20 cellular contexts compared by ENCODE assay signal in the genomic region with DNA sequence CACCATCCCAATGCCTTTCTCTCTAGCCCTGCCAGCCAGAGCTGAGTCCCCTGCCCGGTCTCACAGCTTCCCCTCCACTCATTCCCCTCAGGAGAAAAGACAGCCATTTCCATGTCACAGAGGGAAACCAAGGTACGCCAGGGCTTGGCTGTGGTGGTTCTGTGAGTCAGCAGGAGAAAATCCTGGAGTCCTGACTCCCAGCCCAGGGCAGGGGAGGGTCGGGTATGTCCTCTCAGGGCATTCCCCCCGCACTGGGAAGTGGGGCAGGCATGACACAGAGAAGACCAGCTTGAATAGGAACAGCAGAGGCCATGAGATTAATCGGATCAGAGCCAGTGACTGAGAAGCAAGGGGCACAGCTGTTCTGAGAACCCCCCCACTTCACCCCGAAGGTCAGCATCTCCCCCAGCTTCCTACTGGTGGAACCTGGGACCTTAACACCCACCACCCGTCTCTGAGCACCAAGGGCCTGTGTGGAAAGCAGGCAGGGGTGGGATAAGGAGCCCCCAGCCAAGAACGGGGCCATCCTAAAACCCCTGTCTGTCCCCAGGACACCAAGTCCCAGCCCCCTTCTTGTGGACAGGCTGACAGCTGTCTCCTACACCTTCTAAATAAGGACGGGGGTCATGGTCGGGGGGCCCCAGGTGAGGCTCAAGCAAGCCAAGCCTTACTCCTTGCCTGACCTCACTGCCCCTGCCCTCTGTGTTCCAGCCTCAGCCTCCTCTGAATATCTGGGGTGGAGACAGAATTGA. TPM values are rescaled to one million over a fixed set of nuclear protein-coding genes. Genes with fewer than 3 reads are reported as not detected.
A peak's percentile ranks its signal among the peaks of the same experiment; 100 is the strongest.
DNase-seq lines count a peak whose midpoint lies in the region; ATAC-seq, FAIRE-seq and TF ChIP-seq lines count a peak whose summit lies in the region.
"Had no signal": no experiment of that assay in that cellular context is flagged by ENCODE, and none has a peak within 500 bp of the region (broad histone marks: within the 10 kb centered on the region; RNA-seq: fewer than 3 reads in every experiment).

No MANE protein-coding gene starts in this region.

- FAIRE-seq in GM12878 (lab: Jason Lieb, UNC) = no peak
- FAIRE-seq: islet of Langerhans had no signal

- H3K4me1 ChIP-seq in SK-N-SH (ENCODE audit: control insufficient read depth in 1 of 2, insufficient read depth in 2 of 2, low read depth in 1 of 2, low read length in 1 of 2) (peaks cover 0 to 11% of the 10 kb centered on the region in 2 experiments; a peak in 1 of 4 replicates), GM12878 (ENCODE audit: control insufficient read depth, insufficient read depth, low read length) (no peaks in the 10 kb centered on the region), gastrocnemius medialis (peaks cover 18 to 38% of the 10 kb centered on the region in 2 donors), upper lobe of right lung (peaks cover 14% of the 10 kb centered on the region)

- H4K20me1 ChIP-seq in SK-N-SH (ENCODE audit: insufficient read depth) = no peaks in the 10 kb centered on the region
- H4K20me1 ChIP-seq in GM12878 (ENCODE audit: control insufficient read depth, insufficient read depth) = no peaks in the 10 kb centered on the region

- intact Hi-C loops in GM12878 (cut with micrococcal nuclease; ENCODE audit: unreplicated experiment) = no loop called here
- intact Hi-C loops in gastrocnemius medialis (cut with DNase I; ENCODE audit: low total_unique reads) = no loop called here
- intact Hi-C loops in upper lobe of right lung (cut with DNase I) = no loop called here

- no peaks in the 10 kb centered on the region for H3K9me2 ChIP-seq in SK-N-SH

- SMC1A ChIA-PET in GM12878 (lab: Charles Lee; ENCODE audit: uncharacterized antibody, unreplicated experiment) = interaction anchor here (1.5 kb wide), 1 partner anchor 22 kb away, joined by 3 read pairs; no protein-coding TSS in a partner anchor

- peak overlapping the region; percentile 55; the same call in 1 of the 2 replicates for H3K4me2 ChIP-seq in SK-N-SH
- H3K4me2 ChIP-seq in GM12878 (ENCODE audit: control insufficient read depth, insufficient read depth) = no peak overlapping the region
- H3K4me2 ChIP-seq: KMS-11 had no signal

- no TSS peak for BruUV-seq in GM12878 (replicated peaks; lab: Mats Ljungman, UMichigan)

- RAD21 ChIA-PET in GM12878 (lab: Charles Lee; ENCODE audit: unreplicated experiment) = no interaction called here

- WGBS in SK-N-SH (ENCODE audit: low lambda C conversion rate) = 82% methylated on average over 9 of the region's 10 CpGs
- WGBS in GM12878 (ENCODE audit: insufficient coverage, insufficient replicate concordance, low lambda C conversion rate, missing lambda C conversion rate) = 15% methylated on average over 10 of the region's 10 CpGs

- no peak overlapping the region for H3K27ac ChIP-seq in SK-N-SH (ENCODE audit: low read depth in 2 of 2, low read length in 1 of 2)
- no peak overlapping the region for H3K27ac ChIP-seq in GM12878 (ENCODE audit: control insufficient read depth, insufficient read depth)
- H3K27ac ChIP-seq in gastrocnemius medialis = peak overlapping the region; percentile 87 to 97 (median 95)
- H3K27ac ChIP-seq in upper lobe of right lung = no peak overlapping the region
- H3K27ac ChIP-seq: 22Rv1, KMS-11, sigmoid colon had no signal

- H3K79me2 ChIP-seq in SK-N-SH (ENCODE audit: insufficient read depth) (no peaks in the 10 kb centered on the region), GM12878 (ENCODE audit: control insufficient read depth, insufficient read depth, low read length) (no peaks in the 10 kb centered on the region)

- no peak for ATAC-seq in SK-N-SH treated with all-trans-retinoic acid at 6 μM for 48 hours
- ATAC-seq in GM12878 = no peak
- no peak for ATAC-seq in gastrocnemius medialis
- ATAC-seq in HG02588 (IDR thresholded peaks at IDR 0.05; ENCODE audit: unreplicated experiment) = no peak
- ATAC-seq in upper lobe of right lung = no peak

- no peaks in the 10 kb centered on the region for H3F3A ChIP-seq in SK-N-SH (replicated peaks; ENCODE audit: insufficient read depth)

- in situ Hi-C loops in GM12878 (cut with MboI) (no loop called here), gastrocnemius medialis (cut with MboI; ENCODE audit: low sequenced_read_pairs in 4 of 4) (no loop called here)

- H3K4me3 ChIP-seq in SK-N-SH (ENCODE audit: low read depth in 2 of 2, low read length in 1 of 2) (no peak overlapping the region), GM12878 (no peak overlapping the region), gastrocnemius medialis (no peak overlapping the region), upper lobe of right lung (no peak overlapping the region)

- CTCF ChIA-PET in SK-N-SH (lab: Yijun Ruan, JAX) = interaction anchor here (0.8 to 61.6 kb wide), 13 partner anchors 8 to 665 kb away, joined by 3 to 1375 read pairs (median 4); a partner anchor contains a TSS
- CTCF ChIA-PET in GM12878 (lab: Yijun Ruan, JAX) = interaction anchor here (0.9 to 1.6 kb wide), 5 partner anchors 8 to 42 kb away, joined by 3 to 4 read pairs (median 4); a partner anchor contains a TSS

- TF ChIP-seq CTCF in SK-N-SH (IDR thresholded peaks at IDR 0.05) = no peak
- no peak for TF ChIP-seq CTCF in GM12878 (IDR thresholded peaks at IDR 0.05 in 2 of 3, conservative IDR thresholded peaks at IDR 0.05 in 1 of 3; ENCODE audit: control insufficient read depth in 2 of 3, extremely low read depth in 1 of 3, insufficient read depth in 1 of 3, low read depth in 3 of 3, low read length in 3 of 3)
- TF ChIP-seq CTCF in gastrocnemius medialis (IDR thresholded peaks at IDR 0.05 in 4 of 5, conservative IDR thresholded peaks at IDR 0.05 in 1 of 5) = no peak
- TF ChIP-seq CTCF in upper lobe of right lung (IDR thresholded peaks at IDR 0.05) = no peak

- DNase-seq in SK-N-SH (no peak), GM12878 (ENCODE audit: low read depth, low spot score) (no peak), myocyte (ENCODE audit: low read depth) (peak; percentile 68), gastrocnemius medialis (no peak), NCI-H2196 treated with DMSO at 0.1 percent for 48 hours (lab: John Stamatoyannopoulos, UW; ENCODE audit: unreplicated experiment) (no peak), upper lobe of right lung (no peak)
- DNase-seq: COR-L47, EL, mesenchymal stem cell, NCI-H2029 treated with DMSO at 0.1 percent for 48 hours, NCI-H446 treated with DMSO at 0.1 percent for 48 hours, Right ventricle myocardium superior, sigmoid colon had no signal

- POLR2A ChIA-PET in SK-N-SH (lab: Yijun Ruan, JAX) = interaction anchor here (1.3 kb wide), 1 partner anchor 8 kb away, joined by 4 read pairs; no protein-coding TSS in a partner anchor
- POLR2A ChIA-PET in GM12878 (lab: Charles Lee) = no interaction called here

- H3K9me3 ChIP-seq in SK-N-SH (no peaks in the 10 kb centered on the region), GM12878 (replicated peaks; ENCODE audit: control insufficient read depth, insufficient read depth, low read length) (no peaks in the 10 kb centered on the region), gastrocnemius medialis (no peaks in the 10 kb centered on the region), upper lobe of right lung (no peaks in the 10 kb centered on the region)
- H3K9me3 ChIP-seq: sigmoid colon had no signal

- H3K27me3 ChIP-seq in SK-N-SH (ENCODE audit: insufficient read depth) = peaks cover 34% of the 10 kb centered on the region
- H3K27me3 ChIP-seq in GM12878 (replicated peaks in 1 of 2; ENCODE audit: control insufficient read depth in 2 of 2, insufficient read depth in 2 of 2, low read length in 1 of 2) = peaks cover 18 to 24% of the 10 kb centered on the region in 2 experiments
- H3K27me3 ChIP-seq in gastrocnemius medialis = no peaks in the 10 kb centered on the region
- H3K27me3 ChIP-seq in upper lobe of right lung = peaks cover 34% of the 10 kb centered on the region

- H3K9ac ChIP-seq in SK-N-SH (no peak overlapping the region), GM12878 (ENCODE audit: control insufficient read depth, insufficient read depth, low read length) (no peak overlapping the region)
- H3K9ac ChIP-seq: KMS-11 had no signal

- no peaks in the 10 kb centered on the region for H3K36me3 ChIP-seq in SK-N-SH (replicated peaks in 1 of 2; ENCODE audit: control insufficient read depth in 1 of 2, insufficient read depth in 2 of 2, low read length in 1 of 2)
- no peaks in the 10 kb centered on the region for H3K36me3 ChIP-seq in GM12878 (ENCODE audit: control insufficient read depth in 2 of 2, insufficient read depth in 2 of 2, low read length in 1 of 2)
- no peaks in the 10 kb centered on the region for H3K36me3 ChIP-seq in gastrocnemius medialis
- H3K36me3 ChIP-seq in upper lobe of right lung = no peaks in the 10 kb centered on the region
- H3K36me3 ChIP-seq: sigmoid colon had no signal

- H2AFZ ChIP-seq in SK-N-SH (ENCODE audit: low read depth) (no peak overlapping the region), GM12878 (ENCODE audit: control insufficient read depth, low read depth, low read length) (no peak overlapping the region)

- TF ChIP-seq RAD21 in SK-N-SH (IDR thresholded peaks at IDR 0.05; ENCODE audit: low read length) (no peak), GM12878 (IDR thresholded peaks at IDR 0.05; ENCODE audit: insufficient read depth, low read depth, low read length) (no peak)

- TF ChIP-seq POLR2A in GM12878 (IDR thresholded peaks at IDR 0.05; ENCODE audit: low read depth, low read length) = no peak
- TF ChIP-seq POLR2A in gastrocnemius medialis (IDR thresholded peaks at IDR 0.05) = no peak

- TF ChIP-seq EP300 in SK-N-SH (IDR thresholded peaks at IDR 0.05; ENCODE audit: borderline replicate concordance in 1 of 2, low read depth in 1 of 2, low read length in 1 of 2) (no peak), GM12878 (IDR thresholded peaks at IDR 0.05; ENCODE audit: borderline replicate concordance in 1 of 2, control insufficient read depth in 1 of 2, low read depth in 2 of 2, low read length in 2 of 2) (no peak)

RNA-seq across cellular contexts. Expression of a gene that starts 0.8 kb away (rescaled TPM):
- 0.84 and 0.89 TPM in 2 replicates for polyA plus RNA-seq in SK-N-SH (2012; rRNA removed)
- 0.15 and 0.29 TPM in 2 replicates for polyA plus RNA-seq in SK-N-SH (2012; cell fraction: cytosol; rRNA removed)
- 1.6 and 2.0 TPM in 2 replicates for polyA plus RNA-seq in SK-N-SH (2012; cell fraction: nucleus; rRNA removed)
- not detected in 2 replicates for total RNA-seq in GM12878 (2013; cell fraction: nucleolus; rRNA removed)
- total RNA-seq in GM12878 (2014; rRNA removed) = not detected in 2 replicates
- not detected in 2 replicates for total RNA-seq in GM12878 (2014; rRNA removed; fragmentation: Illumina TruSeq; extraction: Trizol)
- 0.13 TPM in 1 of 2 replicates, not detected in the other for total RNA-seq in GM12878 (2021)
- not detected for polyA plus RNA-seq in GM12878 (2011; ENCODE audit: low read depth)
- polyA plus RNA-seq in GM12878 (2011; rRNA removed) = 0.14 TPM in 1 of 2 replicates, not detected in the other
- polyA plus RNA-seq in GM12878 (2011; cell fraction: cytosol; rRNA removed) = 0.05 and 0.16 TPM in 2 replicates
- 0.18 and 1.5 TPM in 2 replicates for polyA plus RNA-seq in GM12878 (2011; cell fraction: nucleus; rRNA removed)
- not detected in 2 replicates for polyA plus RNA-seq in GM12878 (2012)
- not detected in 2 replicates for polyA plus RNA-seq in GM12878 (2014; fragmentation: Illumina TruSeq; extraction: Trizol)
- not detected for polyA plus RNA-seq in GM12878 (2014; fragmentation: Nextera tagmentation; extraction: Ambion mirVana)
- not detected in 2 replicates for polyA plus RNA-seq in GM12878 (2014; rRNA removed)
- polyA plus RNA-seq in GM12878 (2016; fragmentation: Nextera tagmentation; extraction: Ambion mirVana) = not detected
- polyA minus RNA-seq in GM12878 (2011; rRNA and poly(A)+ RNA removed) = 0.05 TPM in 1 of 2 replicates, not detected in the other
- polyA minus RNA-seq in GM12878 (2011; cell fraction: cytosol; rRNA and poly(A)+ RNA removed) = not detected in 2 replicates
- not detected in 2 replicates for polyA minus RNA-seq in GM12878 (2011; cell fraction: nucleus; rRNA and poly(A)+ RNA removed)
- 9.1 and 42.7 TPM in 2 replicates for total RNA-seq in myocyte
- polyA plus RNA-seq in myocyte (2012) = 0.92 TPM
- total RNA-seq in gastrocnemius medialis = 1 to 10 TPM; 1.9 to 8.9 (median 5.0) TPM
- total RNA-seq in upper lobe of right lung = not detected
- total RNA-seq: activated CD4-positive, alpha-beta memory T cell treated with anti-CD3 and anti-CD28 coated beads for 36 hours; fibroblast of lung had no signal

RNA-seq across cellular contexts. Expression of a gene that starts 12.8 kb away (rescaled TPM):
- polyA plus RNA-seq in SK-N-SH (2012; rRNA removed) (not detected in 2 replicates), GM12878 (2011; rRNA removed) (not detected in 2 replicates), GM12878 (2014; fragmentation: Illumina TruSeq; extraction: Trizol) (not detected in 2 replicates), GM12878 (2014; fragmentation: Nextera tagmentation; extraction: Ambion mirVana) (not detected), GM12878 (2014; rRNA removed) (not detected in 2 replicates), GM12878 (2016; fragmentation: Nextera tagmentation; extraction: Ambion mirVana) (not detected)
- polyA plus RNA-seq in SK-N-SH (2012; cell fraction: cytosol; rRNA removed) = not detected in 2 replicates
- polyA plus RNA-seq in SK-N-SH (2012; cell fraction: nucleus; rRNA removed) = 0.12 TPM in 1 of 2 replicates, not detected in the other
- total RNA-seq in GM12878 (2013; cell fraction: nucleolus; rRNA removed) = not detected in 2 replicates
- total RNA-seq in GM12878 (2014; rRNA removed) (not detected in 2 replicates), GM12878 (2014; rRNA removed; fragmentation: Illumina TruSeq; extraction: Trizol) (not detected in 2 replicates), GM12878 (2021) (not detected in 2 replicates), myocyte (1.9 and 4.4 TPM in 2 replicates), gastrocnemius medialis (not detected), upper lobe of right lung (not detected)
- polyA plus RNA-seq in GM12878 (2011; ENCODE audit: low read depth) = not detected
- polyA plus RNA-seq in GM12878 (2011; cell fraction: cytosol; rRNA removed) = not detected in 2 replicates
- polyA plus RNA-seq in GM12878 (2011; cell fraction: nucleus; rRNA removed) = not detected in 2 replicates
- polyA plus RNA-seq in GM12878 (2012) = not detected in 2 replicates
- not detected in 2 replicates for polyA minus RNA-seq in GM12878 (2011; rRNA and poly(A)+ RNA removed)
- polyA minus RNA-seq in GM12878 (2011; cell fraction: cytosol; rRNA and poly(A)+ RNA removed) = not detected in 2 replicates
- not detected in 2 replicates for polyA minus RNA-seq in GM12878 (2011; cell fraction: nucleus; rRNA and poly(A)+ RNA removed)
- 0.06 TPM for polyA plus RNA-seq in myocyte (2012)
- total RNA-seq: activated CD4-positive, alpha-beta memory T cell treated with anti-CD3 and anti-CD28 coated beads for 36 hours; fibroblast of lung; Right ventricle myocardium superior; sigmoid colon had no signal
- polyA plus RNA-seq: fibroblast of lung had no signal

RNA-seq across cellular contexts. Expression of a gene that starts 31.8 kb away (rescaled TPM):
- 641 and 649 TPM in 2 replicates for polyA plus RNA-seq in SK-N-SH (2012; rRNA removed)
- polyA plus RNA-seq in SK-N-SH (2012; cell fraction: cytosol; rRNA removed) = 388 and 495 TPM in 2 replicates
- polyA plus RNA-seq in SK-N-SH (2012; cell fraction: nucleus; rRNA removed) = 361 and 439 TPM in 2 replicates
- 76.7 and 81.1 TPM in 2 replicates for total RNA-seq in GM12878 (2013; cell fraction: nucleolus; rRNA removed)
- total RNA-seq in GM12878 (2014; rRNA removed) = 222 and 225 TPM in 2 replicates
- total RNA-seq in GM12878 (2014; rRNA removed; fragmentation: Illumina TruSeq; extraction: Trizol) = 108 and 120 TPM in 2 replicates
- total RNA-seq in GM12878 (2021) = 271 and 276 TPM in 2 replicates
- 114 TPM for polyA plus RNA-seq in GM12878 (2011; ENCODE audit: low read depth)
- 160 and 346 TPM in 2 replicates for polyA plus RNA-seq in GM12878 (2011; rRNA removed)
- 449 and 513 TPM in 2 replicates for polyA plus RNA-seq in GM12878 (2011; cell fraction: cytosol; rRNA removed)
- 325 and 326 TPM in 2 replicates for polyA plus RNA-seq in GM12878 (2011; cell fraction: nucleus; rRNA removed)
- polyA plus RNA-seq in GM12878 (2012) = 201 and 206 TPM in 2 replicates
- polyA plus RNA-seq in GM12878 (2014; fragmentation: Illumina TruSeq; extraction: Trizol) = 163 and 192 TPM in 2 replicates
- 10 to 100 TPM in 1 of 2 experiments, 1 to 10 TPM in 1; 5.0 to 15.3 TPM for polyA plus RNA-seq in GM12878 (2014; fragmentation: Nextera tagmentation; extraction: Ambion mirVana)
- 257 and 287 TPM in 2 replicates for polyA plus RNA-seq in GM12878 (2014; rRNA removed)
- polyA plus RNA-seq in GM12878 (2016; fragmentation: Nextera tagmentation; extraction: Ambion mirVana) = 100 to 1,000 TPM; 250 to 275 TPM
- polyA minus RNA-seq in GM12878 (2011; rRNA and poly(A)+ RNA removed) = 423 and 505 TPM in 2 replicates
- polyA minus RNA-seq in GM12878 (2011; cell fraction: cytosol; rRNA and poly(A)+ RNA removed) = 100.0 and 111 TPM in 2 replicates
- polyA minus RNA-seq in GM12878 (2011; cell fraction: nucleus; rRNA and poly(A)+ RNA removed) = 45.9 and 66.9 TPM in 2 replicates
- 137 and 138 TPM in 2 replicates for total RNA-seq in myocyte
- 351 TPM for polyA plus RNA-seq in myocyte (2012)
- total RNA-seq in gastrocnemius medialis = 10 to 100 TPM; 26.7 to 67.8 (median 39.8) TPM
- total RNA-seq in upper lobe of right lung = 321 TPM

RNA-seq across cellular contexts. Expression of a gene that starts 49.1 kb away (rescaled TPM):
- polyA plus RNA-seq in SK-N-SH (2012; rRNA removed) (23.9 and 30.4 TPM in 2 replicates), GM12878 (2011; rRNA removed) (0.12 and 0.15 TPM in 2 replicates), GM12878 (2014; fragmentation: Illumina TruSeq; extraction: Trizol) (0.09 TPM in 1 of 2 replicates, not detected in the other), GM12878 (2014; fragmentation: Nextera tagmentation; extraction: Ambion mirVana) (not detected), GM12878 (2014; rRNA removed) (not detected in 2 replicates), GM12878 (2016; fragmentation: Nextera tagmentation; extraction: Ambion mirVana) (not detected)
- 15.5 and 23.2 TPM in 2 replicates for polyA plus RNA-seq in SK-N-SH (2012; cell fraction: cytosol; rRNA removed)
- polyA plus RNA-seq in SK-N-SH (2012; cell fraction: nucleus; rRNA removed) = 32.9 and 38.3 TPM in 2 replicates
- total RNA-seq in GM12878 (2013; cell fraction: nucleolus; rRNA removed) = 0.46 TPM in 1 of 2 replicates, not detected in the other
- total RNA-seq in GM12878 (2014; rRNA removed) (0.28 TPM in 1 of 2 replicates, not detected in the other), GM12878 (2014; rRNA removed; fragmentation: Illumina TruSeq; extraction: Trizol) (not detected in 2 replicates), GM12878 (2021) (0.08 and 0.45 TPM in 2 replicates), myocyte (0.51 and 1.6 TPM in 2 replicates), gastrocnemius medialis (10 to 100 TPM in 1 of 4 donors, 1 to 10 TPM in 3; 5.2 to 40.1 (median 7.5) TPM), upper lobe of right lung (65.6 TPM)
- polyA plus RNA-seq in GM12878 (2011; ENCODE audit: low read depth) = not detected
- 0.21 and 0.25 TPM in 2 replicates for polyA plus RNA-seq in GM12878 (2011; cell fraction: cytosol; rRNA removed)
- polyA plus RNA-seq in GM12878 (2011; cell fraction: nucleus; rRNA removed) = 0.92 and 1.8 TPM in 2 replicates
- polyA plus RNA-seq in GM12878 (2012) = 0.41 and 0.69 TPM in 2 replicates
- 0.36 and 0.44 TPM in 2 replicates for polyA minus RNA-seq in GM12878 (2011; rRNA and poly(A)+ RNA removed)
- 0.40 and 0.52 TPM in 2 replicates for polyA minus RNA-seq in GM12878 (2011; cell fraction: cytosol; rRNA and poly(A)+ RNA removed)
- 0.19 and 0.73 TPM in 2 replicates for polyA minus RNA-seq in GM12878 (2011; cell fraction: nucleus; rRNA and poly(A)+ RNA removed)
- polyA plus RNA-seq in myocyte (2012) = 0.58 TPM

Comparison
In these comparisons a context has a peak if more than half of its experiments do, and no peak if none do; other contexts are left out.
1. H3K27ac ChIP-seq: peak in gastrocnemius medialis (4 of 4); none in SK-N-SH (0 of 2), GM12878 (single experiment) and upper lobe of right lung (single experiment).